1 cellular context compared by ENCODE assay signal in genomic region chr2:44086639-44087036, GRCh38.
TF ChIP-seq lines count a peak whose summit lies in the region.

No MANE protein-coding gene starts in this region.

TF ChIP-seq in HCT116, 20 proteins besides CTCF, POLR2A, EP300 and RAD21:
- TF ChIP-seq, protein P1, sequence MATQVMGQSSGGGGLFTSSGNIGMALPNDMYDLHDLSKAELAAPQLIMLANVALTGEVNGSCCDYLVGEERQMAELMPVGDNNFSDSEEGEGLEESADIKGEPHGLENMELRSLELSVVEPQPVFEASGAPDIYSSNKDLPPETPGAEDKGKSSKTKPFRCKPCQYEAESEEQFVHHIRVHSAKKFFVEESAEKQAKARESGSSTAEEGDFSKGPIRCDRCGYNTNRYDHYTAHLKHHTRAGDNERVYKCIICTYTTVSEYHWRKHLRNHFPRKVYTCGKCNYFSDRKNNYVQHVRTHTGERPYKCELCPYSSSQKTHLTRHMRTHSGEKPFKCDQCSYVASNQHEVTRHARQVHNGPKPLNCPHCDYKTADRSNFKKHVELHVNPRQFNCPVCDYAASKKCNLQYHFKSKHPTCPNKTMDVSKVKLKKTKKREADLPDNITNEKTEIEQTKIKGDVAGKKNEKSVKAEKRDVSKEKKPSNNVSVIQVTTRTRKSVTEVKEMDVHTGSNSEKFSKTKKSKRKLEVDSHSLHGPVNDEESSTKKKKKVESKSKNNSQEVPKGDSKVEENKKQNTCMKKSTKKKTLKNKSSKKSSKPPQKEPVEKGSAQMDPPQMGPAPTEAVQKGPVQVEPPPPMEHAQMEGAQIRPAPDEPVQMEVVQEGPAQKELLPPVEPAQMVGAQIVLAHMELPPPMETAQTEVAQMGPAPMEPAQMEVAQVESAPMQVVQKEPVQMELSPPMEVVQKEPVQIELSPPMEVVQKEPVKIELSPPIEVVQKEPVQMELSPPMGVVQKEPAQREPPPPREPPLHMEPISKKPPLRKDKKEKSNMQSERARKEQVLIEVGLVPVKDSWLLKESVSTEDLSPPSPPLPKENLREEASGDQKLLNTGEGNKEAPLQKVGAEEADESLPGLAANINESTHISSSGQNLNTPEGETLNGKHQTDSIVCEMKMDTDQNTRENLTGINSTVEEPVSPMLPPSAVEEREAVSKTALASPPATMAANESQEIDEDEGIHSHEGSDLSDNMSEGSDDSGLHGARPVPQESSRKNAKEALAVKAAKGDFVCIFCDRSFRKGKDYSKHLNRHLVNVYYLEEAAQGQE (IDR thresholded peaks at IDR 0.05; ENCODE audit: low read depth) = no peak
- TF ChIP-seq TCF7L2 (IDR thresholded peaks at IDR 0.05; ENCODE audit: borderline replicate concordance, extremely low read depth, insufficient read depth, insufficient read length) = no peak
- TF ChIP-seq POLR2AphosphoS5 (IDR thresholded peaks at IDR 0.05; ENCODE audit: low read depth, low read length) = no peak
- no peak for TF ChIP-seq SRF (IDR thresholded peaks at IDR 0.05; ENCODE audit: low read depth)
- no peak for TF ChIP-seq EGR1 (IDR thresholded peaks at IDR 0.05; ENCODE audit: low read depth)
- TF ChIP-seq, protein P2, sequence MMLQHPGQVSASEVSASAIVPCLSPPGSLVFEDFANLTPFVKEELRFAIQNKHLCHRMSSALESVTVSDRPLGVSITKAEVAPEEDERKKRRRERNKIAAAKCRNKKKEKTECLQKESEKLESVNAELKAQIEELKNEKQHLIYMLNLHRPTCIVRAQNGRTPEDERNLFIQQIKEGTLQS (IDR thresholded peaks at IDR 0.05) = no peak
- TF ChIP-seq JUND (IDR thresholded peaks at IDR 0.05) = no peak
- TF ChIP-seq ZNF274 (IDR thresholded peaks at IDR 0.05; ENCODE audit: low read depth, low read length) = no peak
- no peak for TF ChIP-seq ZFX (IDR thresholded peaks at IDR 0.05)
- TF ChIP-seq EZH2phosphoT487 (IDR thresholded peaks at IDR 0.05; ENCODE audit: borderline replicate concordance) = no peak
- TF ChIP-seq YY1 (IDR thresholded peaks at IDR 0.05; ENCODE audit: extremely low read depth, insufficient replicate concordance, low read depth, low read length) = no peak
- TF ChIP-seq CBX3 (IDR thresholded peaks at IDR 0.05; ENCODE audit: low read depth) = no peak
- TF ChIP-seq ZBTB33 (IDR thresholded peaks at IDR 0.05; ENCODE audit: extremely low read depth, insufficient replicate concordance, low read length) = no peak
